ENCODE assay signal across 14 cellular contexts in genomic region chr2:132424526-132425121, GRCh38. TPM values are rescaled to one million over a fixed set of nuclear protein-coding genes. Genes with fewer than 3 reads are reported as not detected.
DNase-seq lines count a peak whose midpoint lies in the region; ATAC-seq, FAIRE-seq and TF ChIP-seq lines count a peak whose summit lies in the region.
"Had no signal": no experiment of that assay in that cellular context is flagged by ENCODE, and none has a peak within 500 bp of the region (broad histone marks: within the 10 kb centered on the region; RNA-seq: fewer than 3 reads in every experiment).

No MANE protein-coding gene starts in this region.

- H3K27me3 ChIP-seq in pancreas (no peaks in the 10 kb centered on the region), H7 (ENCODE audit: control insufficient read depth, insufficient read depth, low read length) (peaks cover 15% of the 10 kb centered on the region; the same call in 1 of the 2 replicates)

- H3K4me1 ChIP-seq in pancreas: peaks cover 10 to 21% (median 10%) of the 10 kb centered on the region in 3 donors

- FAIRE-seq in pancreas (lab: Jason Lieb, UNC): no peak
- FAIRE-seq: H54 had no signal

- H3K9me3 ChIP-seq in pancreas: no peaks in the 10 kb centered on the region

- intact Hi-C loops in left ventricle myocardium superior (cut with micrococcal nuclease): no loop called here
- intact Hi-C loops in pancreas (cut with DNase I): no loop called here

- H3K27ac ChIP-seq in pancreas: peak overlapping the region in 3 of 4 donors; percentile 19 to 65 (median 37)

- TF ChIP-seq CTCF in AG10803 (conservative IDR thresholded peaks at IDR 0.05; ENCODE audit: low read length) (peak; percentile 30), astrocyte of the spinal cord (IDR thresholded peaks at IDR 0.05; ENCODE audit: low read depth, low read length) (no peak), pancreas (IDR thresholded peaks at IDR 0.05) (no peak)

- no peak overlapping the region for H3K4me3 ChIP-seq in AG10803 (ENCODE audit: low read length)
- H3K4me3 ChIP-seq in astrocyte of the spinal cord (ENCODE audit: low read depth, low read length): no peak overlapping the region
- no peak overlapping the region for H3K4me3 ChIP-seq in pancreas
- H3K4me3 ChIP-seq in H7 (ENCODE audit: insufficient read depth, low read depth, low read length): no peak overlapping the region

- H3K36me3 ChIP-seq in pancreas (no peaks in the 10 kb centered on the region), H7 (replicated peaks; ENCODE audit: control insufficient read depth, insufficient read depth, low read length) (no peaks in the 10 kb centered on the region)

- ATAC-seq in left ventricle myocardium superior (peak; percentile 84), pancreas (peak; percentile 79 to 93 (median 88)), GM21528 (IDR thresholded peaks at IDR 0.05; ENCODE audit: low FRiP score, unreplicated experiment) (no peak), HG03571 (IDR thresholded peaks at IDR 0.05; ENCODE audit: unreplicated experiment) (no peak)

- 29 to 31% methylated on average over 5 of the region's 5 CpGs for WGBS in pancreas, 2 donors

- DNase-seq in AG10803 (ENCODE audit: low read depth) (peak; percentile 67), astrocyte of the spinal cord (ENCODE audit: low read depth, low spot score) (peak; percentile 60), left ventricle myocardium superior (no peak), pancreas (peak in 1 of 6 donors; percentile 38), H7 (no peak)
- DNase-seq in stimulated activated naive CD4-positive, alpha-beta T cell treated with Interleukin-2 at 50 U/mL for 16 hours (lab: John Stamatoyannopoulos, UW): no peak
- DNase-seq: AML-193, naive B cell, NCI-H146, SHP77 had no signal

- in situ Hi-C loops in astrocyte of the spinal cord (cut with HindIII; ENCODE audit: low sequenced_read_pairs): no loop called here

RNA-seq across cellular contexts. Expression of gene GPR39, which starts 8.0 kb away (rescaled TPM):
- not detected for total RNA-seq in left ventricle myocardium superior
- total RNA-seq in pancreas: 1 to 10 TPM; 3.2 to 8.1 (median 4.5) TPM
- polyA plus RNA-seq in pancreas: 1 to 10 TPM; 2.3 to 3.1 TPM
- 0.85 and 6.2 TPM in 2 replicates for total RNA-seq in H7 (2014; rRNA removed; shearing (Covaris generic))
- total RNA-seq: dermis microvascular lymphatic vessel endothelial cell had no signal

Comparison
In these comparisons a context has a peak if more than half of its experiments do, and no peak if none do; other contexts are left out.
1. DNase-seq: peak in AG10803 (single experiment) and astrocyte of the spinal cord (single experiment); none in left ventricle myocardium superior (single experiment), H7 (single experiment) and stimulated activated naive CD4-positive, alpha-beta T cell treated with Interleukin-2 at 50 U/mL for 16 hours (single experiment).
2. ATAC-seq: peak in left ventricle myocardium superior (single experiment) and pancreas (4 of 4); none in GM21528 (single experiment) and HG03571 (single experiment).